ENCODE assay signal across 10 cellular contexts in genomic region chr4:40192286-40193017, GRCh38. TPM values are rescaled to one million over a fixed set of nuclear protein-coding genes. Genes with fewer than 3 reads are reported as not detected.
DNase-seq lines count a peak whose midpoint lies in the region; ATAC-seq and TF ChIP-seq lines count a peak whose summit lies in the region.
"Had no signal": no experiment of that assay in that cellular context is flagged by ENCODE, and none has a peak within 500 bp of the region (broad histone marks: within the 10 kb centered on the region; RNA-seq: fewer than 3 reads in every experiment).

No MANE protein-coding gene starts in this region.

- ATAC-seq in GM18861 (IDR thresholded peaks at IDR 0.05; ENCODE audit: unreplicated experiment) (peak; percentile 29), GM21717 (IDR thresholded peaks at IDR 0.05; ENCODE audit: unreplicated experiment) (peak; percentile 34), natural killer cell (no peak)

- H3F3A ChIP-seq in OCI-LY1 (ENCODE audit: insufficient read depth, low read length), result peaks cover 10% of the 10 kb centered on the region

- DNase-seq in natural killer cell (no peak), C1 segment of cervical spinal cord (lab: John Stamatoyannopoulos, UW) (no peak), NCI-H1694 treated with DMSO at 0.1 percent for 48 hours (lab: John Stamatoyannopoulos, UW) (no peak), HUDEP-2 (lab: John Stamatoyannopoulos, UW; ENCODE audit: unreplicated experiment in 76 of 76) (no peak)
- DNase-seq: hippocampal formation, IMR-90 had no signal

- intact Hi-C loops in natural killer cell (cut with micrococcal nuclease), result no loop called here

- H3K27me3 ChIP-seq in OCI-LY1 (ENCODE audit: insufficient read depth, low read length), result no peaks in the 10 kb centered on the region

- H3K4me2 ChIP-seq in OCI-LY1 (ENCODE audit: low read length), result peak overlapping the region; percentile 86
- H3K4me2 ChIP-seq: smooth muscle cell had no signal

- H3K4me3 ChIP-seq in OCI-LY1 (ENCODE audit: low read depth, low read length, poor library complexity, severe bottlenecking), result peak overlapping the region; percentile 82
- H3K4me3 ChIP-seq: smooth muscle cell had no signal

- H3K27ac Mint-ChIP-seq in natural killer cell, result peak overlapping the region; percentile 99 to 100

- H3K4me1 Mint-ChIP-seq in natural killer cell, result peaks cover 41 to 45% of the 10 kb centered on the region in 2 donors

- TF ChIP-seq CTCF in OCI-LY1 (IDR thresholded peaks at IDR 0.05; ENCODE audit: low read length), result no peak
- no peak for TF ChIP-seq CTCF in natural killer cell (IDR thresholded peaks at IDR 0.05)

- H3K4me1 ChIP-seq in OCI-LY1 (ENCODE audit: insufficient read depth, low read length, severe bottlenecking), result peaks cover 66% of the 10 kb centered on the region

- peak overlapping the region; percentile 100 for H3K27ac ChIP-seq in OCI-LY1 (ENCODE audit: low read depth, low read length, poor library complexity, severe bottlenecking)

- H3K9me3 Mint-ChIP-seq in natural killer cell, result no peaks in the 10 kb centered on the region

- peaks cover 1% of the 10 kb centered on the region for H3K36me3 Mint-ChIP-seq in natural killer cell

- H3K9ac ChIP-seq in OCI-LY1 (ENCODE audit: low read length), result peak overlapping the region; percentile 99

- H3K36me3 ChIP-seq in OCI-LY1 (ENCODE audit: insufficient read depth, low read length), result peaks cover 33% of the 10 kb centered on the region

- H3K27me3 Mint-ChIP-seq in natural killer cell (ENCODE audit: low read depth in 2 of 2), result no peaks in the 10 kb centered on the region

- H3K4me3 Mint-ChIP-seq in natural killer cell, result peak overlapping the region; percentile 84

- no peak overlapping the region for H2AFZ ChIP-seq in OCI-LY1 (ENCODE audit: low read length)

- H3K9me2 ChIP-seq in OCI-LY1 (ENCODE audit: low read depth, low read length), result no peaks in the 10 kb centered on the region

- H4K20me1 ChIP-seq in OCI-LY1 (ENCODE audit: insufficient read depth, low read length), result no peaks in the 10 kb centered on the region

- H3K9me3 ChIP-seq in OCI-LY1 (ENCODE audit: low read length), result no peaks in the 10 kb centered on the region

- peaks cover 64% of the 10 kb centered on the region for H3K79me2 ChIP-seq in OCI-LY1 (ENCODE audit: insufficient read depth, low read length)

RNA-seq across cellular contexts. Expression of gene RHOH, which starts 4.4 kb away (rescaled TPM):
- total RNA-seq in natural killer cell, result 100 to 1,000 TPM; 195 to 233 (median 195) TPM
- total RNA-seq: IMR-90, smooth muscle cell had no signal

Comparison
In these comparisons a context has a peak if more than half of its experiments do, and no peak if none do; other contexts are left out.
1. ATAC-seq: peak in GM18861 (single experiment) and GM21717 (single experiment); none in natural killer cell (0 of 3).